Comparison of ENCODE assay signal across 10 cellular contexts in the genomic region with DNA sequence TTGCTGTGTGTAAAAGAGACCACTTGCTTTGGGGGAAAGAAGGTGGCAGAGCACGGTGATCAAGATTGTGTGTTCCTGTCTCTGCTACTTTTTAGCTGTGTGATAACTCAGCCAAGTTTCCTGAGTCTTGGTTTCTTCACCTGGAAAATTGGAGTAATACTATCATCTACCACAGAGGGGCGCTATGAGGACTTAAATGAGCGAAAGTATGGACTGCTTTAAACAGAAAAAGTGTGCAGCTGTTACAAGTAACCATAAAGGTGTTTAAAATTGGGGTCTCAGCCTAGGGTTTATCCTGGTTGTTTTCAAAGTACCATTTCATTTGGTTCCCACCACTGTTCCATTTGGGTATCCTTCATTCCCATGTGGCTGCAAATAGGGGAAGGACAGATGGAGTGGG.
DNase-seq lines count a peak whose midpoint lies in the region; ATAC-seq and TF ChIP-seq lines count a peak whose summit lies in the region.
"Had no signal": no experiment of that assay in that cellular context is flagged by ENCODE, and none has a peak within 500 bp of the region (broad histone marks: within the 10 kb centered on the region; RNA-seq: fewer than 3 reads in every experiment).

No MANE protein-coding gene starts in this region.

- DNase-seq in AG09309 (ENCODE audit: low read depth), result no peak
- no peak for DNase-seq in GM12864 (ENCODE audit: low read depth)
- DNase-seq in PC-3, result peak; percentile 63
- no peak for DNase-seq in foreskin fibroblast
- DNase-seq in ureter (ENCODE audit: low spot score), result no peak
- DNase-seq: NCI-H446 treated with DMSO at 0.1 percent for 48 hours had no signal

- POLR2A ChIA-PET in PC-3 (lab: Charles Lee; ENCODE audit: unreplicated experiment), result no interaction called here

- H3K9me2 ChIP-seq in PC-3 (replicated peaks; ENCODE audit: low read length), result no peaks in the 10 kb centered on the region

- no peak overlapping the region for H3K27ac ChIP-seq in PC-3 (ENCODE audit: low read length)

- no peaks in the 10 kb centered on the region for H3K79me2 ChIP-seq in PC-3 (ENCODE audit: low read length)

- CTCF ChIA-PET in PC-3 (lab: Charles Lee), result no interaction called here

- H4K20me1 ChIP-seq in PC-3 (ENCODE audit: low read length), result no peaks in the 10 kb centered on the region

- no peaks in the 10 kb centered on the region for H3K36me3 ChIP-seq in PC-3 (ENCODE audit: low read depth, low read length)

- peaks cover 40% of the 10 kb centered on the region for H3K27me3 ChIP-seq in PC-3 (ENCODE audit: low read length)

- intact Hi-C loops in PC-3 (cut with micrococcal nuclease), result loop anchor here (5.0 kb wide), 1 partner anchor 449 kb away; no protein-coding TSS in a partner anchor

- H3K4me2 ChIP-seq in PC-3 (ENCODE audit: low read length), result no peak overlapping the region

- H3F3A ChIP-seq in PC-3 (ENCODE audit: low read length, unreplicated experiment), result no peaks in the 10 kb centered on the region

- H3K4me3 ChIP-seq in AG09309 (ENCODE audit: control insufficient read depth, low read depth, low read length), result no peak overlapping the region
- no peak overlapping the region for H3K4me3 ChIP-seq in GM12864 (ENCODE audit: low read depth, low read length)
- H3K4me3 ChIP-seq in PC-3 (ENCODE audit: low read length), result no peak overlapping the region
- no peak overlapping the region for H3K4me3 ChIP-seq in foreskin fibroblast (ENCODE audit: low read depth in 1 of 2, low read length in 2 of 2)

- TF ChIP-seq CTCF in AG09309 (IDR thresholded peaks at IDR 0.05; ENCODE audit: control insufficient read depth, insufficient read depth, low read depth, low read length, missing control alignments) (peak; percentile 37), GM12864 (IDR thresholded peaks at IDR 0.05; ENCODE audit: low read depth, low read length, missing control alignments) (peak; percentile 41), PC-3 (conservative IDR thresholded peaks at IDR 0.05; ENCODE audit: low read depth, low read length) (peak; percentile 73), foreskin fibroblast (IDR thresholded peaks at IDR 0.05; ENCODE audit: low read depth, low read length) (peak; percentile 20)

- H2AFZ ChIP-seq in PC-3 (ENCODE audit: low read length), result no peak overlapping the region

- no peaks in the 10 kb centered on the region for H3K4me1 ChIP-seq in PC-3 (ENCODE audit: insufficient read depth, low read length)

- ATAC-seq in PC-3 (no peak), GM19023 (IDR thresholded peaks at IDR 0.05; ENCODE audit: unreplicated experiment) (no peak), GM18861 (IDR thresholded peaks at IDR 0.05; ENCODE audit: unreplicated experiment) (no peak), HG02798 (IDR thresholded peaks at IDR 0.05; ENCODE audit: poor library complexity, unreplicated experiment) (no peak)
- ATAC-seq: activated T-cell treated with anti-CD3 and anti-CD28 coated beads, Interleukin-2, amount 50 U/mL, for 72 hours had no signal

- no peaks in the 10 kb centered on the region for H3K9me3 ChIP-seq in PC-3 (ENCODE audit: low read length)

- no TSS peak for BruUV-seq in PC-3 (replicated peaks; lab: Mats Ljungman, UMichigan)

- no peak overlapping the region for H3K9ac ChIP-seq in PC-3 (ENCODE audit: low read length)

Comparison
In these comparisons a context has a peak if more than half of its experiments do, and no peak if none do; other contexts are left out.
1. CTCF ChIP-seq: peak in every context shown above with its lines; median percentile 73 in PC-3; 41 in GM12864; 37 in AG09309; 20 in foreskin fibroblast.